Comparison of ENCODE assay signal across 8 cellular contexts in the genomic region with DNA sequence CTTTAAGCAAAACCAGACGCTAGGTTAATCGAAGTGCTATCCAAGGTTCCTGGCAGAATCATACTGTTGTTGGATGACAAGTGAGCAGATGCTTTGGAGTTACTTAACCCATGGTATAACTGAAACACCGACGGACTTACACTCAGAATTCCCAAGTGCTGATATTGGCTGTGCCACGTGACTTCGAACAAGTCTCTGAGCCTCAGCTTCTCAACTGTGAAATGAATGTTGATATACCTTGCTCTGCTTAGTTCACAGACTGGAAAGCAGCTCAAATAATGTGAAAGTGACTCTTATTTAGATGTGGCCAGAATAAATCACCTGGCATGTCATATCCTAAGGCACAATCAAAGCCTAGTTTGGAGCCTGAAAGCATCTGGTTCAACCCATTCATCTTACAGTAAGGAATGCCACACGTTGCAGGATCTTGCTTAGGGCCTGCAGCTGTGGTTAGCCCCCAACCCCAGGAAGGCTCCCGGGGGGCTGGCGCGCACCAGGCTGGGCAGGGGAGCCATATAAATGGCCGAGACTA. TPM values are rescaled to one million over a fixed set of nuclear protein-coding genes. Genes with fewer than 3 reads are reported as not detected.
DNase-seq lines count a peak whose midpoint lies in the region; ATAC-seq and TF ChIP-seq lines count a peak whose summit lies in the region.

No MANE protein-coding gene starts in this region.

- peak overlapping the region; percentile 94 for H3K4me2 ChIP-seq in SU-DHL-6 (ENCODE audit: low read depth, low read length, poor library complexity, severe bottlenecking)

- in situ Hi-C loops in HAP-1 (cut with MboI; ENCODE audit: low sequenced_read_pairs), result no loop called here

- TF ChIP-seq CTCF in SU-DHL-6 (IDR thresholded peaks at IDR 0.05; ENCODE audit: insufficient read depth, low read length, poor library complexity, severe bottlenecking) (no peak), foreskin keratinocyte (conservative IDR thresholded peaks at IDR 0.05) (no peak)

- peak overlapping the region; percentile 82 for H2AFZ ChIP-seq in SU-DHL-6 (ENCODE audit: low read depth, low read length, severe bottlenecking)

- peaks cover 10% of the 10 kb centered on the region for H3F3A ChIP-seq in SU-DHL-6 (ENCODE audit: insufficient read depth)

- H3K9ac ChIP-seq in SU-DHL-6 (ENCODE audit: low read length), result peak overlapping the region; percentile 91
- H3K9ac ChIP-seq in skeletal muscle tissue (ENCODE audit: low read depth in 1 of 3, low read length in 3 of 3), result peak overlapping the region; percentile 92 to 97 (median 93)

- H3K9me2 ChIP-seq in SU-DHL-6 (replicated peaks; ENCODE audit: insufficient read depth, low read length), result no peaks in the 10 kb centered on the region

- DNase-seq in HAP-1 (ENCODE audit: low spot score in 2 of 2), result no peak
- no peak for DNase-seq in foreskin keratinocyte
- no peak for DNase-seq in stimulated activated CD4-positive, alpha-beta T cell treated with anti-CD3 and anti-CD28 coated beads, Interleukin-4, amount 100 ng/mL, for 1 hour
- DNase-seq in NCI-H226, result no peak
- no peak for DNase-seq in globus pallidus (ENCODE audit: low spot score)
- no peak for DNase-seq in iPS-NIHi11 (ENCODE audit: low spot score)

- H3K79me2 ChIP-seq in SU-DHL-6 (ENCODE audit: insufficient read depth, low read length), result peaks cover 49% of the 10 kb centered on the region

- H3K9me3 ChIP-seq in HAP-1 (no peaks in the 10 kb centered on the region), SU-DHL-6 (ENCODE audit: insufficient read depth, low read length) (no peaks in the 10 kb centered on the region), skeletal muscle tissue (ENCODE audit: control insufficient read depth in 3 of 3, low read length in 3 of 3) (no peaks in the 10 kb centered on the region)

- H3K4me1 ChIP-seq in HAP-1, result peaks cover 11% of the 10 kb centered on the region
- H3K4me1 ChIP-seq in foreskin keratinocyte, result peaks cover 15% of the 10 kb centered on the region
- peaks cover 16 to 33% (median 17%) of the 10 kb centered on the region in 3 donors for H3K4me1 ChIP-seq in skeletal muscle tissue (ENCODE audit: control insufficient read depth in 3 of 3, insufficient read depth in 3 of 3, low read length in 3 of 3)

- H3K36me3 ChIP-seq in HAP-1 (replicated peaks) (peaks cover 18% of the 10 kb centered on the region), SU-DHL-6 (ENCODE audit: low read length) (peaks cover 5% of the 10 kb centered on the region; the same call in 1 of the 2 replicates), skeletal muscle tissue (ENCODE audit: control insufficient read depth in 3 of 3, insufficient read depth in 3 of 3, low read length in 3 of 3) (peaks cover 0 to 12% (median 5%) of the 10 kb centered on the region in 3 donors)

- ATAC-seq in foreskin keratinocyte, result no peak

- H3K27me3 ChIP-seq in HAP-1 (ENCODE audit: low read depth), result no peaks in the 10 kb centered on the region
- H3K27me3 ChIP-seq in SU-DHL-6 (ENCODE audit: low read length), result no peaks in the 10 kb centered on the region
- H3K27me3 ChIP-seq in foreskin keratinocyte, result no peaks in the 10 kb centered on the region
- no peaks in the 10 kb centered on the region for H3K27me3 ChIP-seq in skeletal muscle tissue (ENCODE audit: control insufficient read depth in 3 of 3, insufficient read depth in 3 of 3, low read length in 3 of 3)

- H3K27ac ChIP-seq in SU-DHL-6 (ENCODE audit: low read depth, low read length), result no peak overlapping the region
- H3K27ac ChIP-seq in foreskin keratinocyte, result peak overlapping the region; percentile 29
- peak overlapping the region; percentile 77 for H3K27ac ChIP-seq in skeletal muscle tissue (ENCODE audit: low read depth, low read length)

- no peaks in the 10 kb centered on the region for H4K20me1 ChIP-seq in SU-DHL-6 (ENCODE audit: low read depth, low read length)

- peak overlapping the region; percentile 78 for H3K4me3 ChIP-seq in HAP-1
- H3K4me3 ChIP-seq in SU-DHL-6 (ENCODE audit: insufficient read depth, low read length, poor library complexity, severe bottlenecking), result peak overlapping the region; percentile 85
- peak overlapping the region; percentile 91 to 97 (median 96) for H3K4me3 ChIP-seq in skeletal muscle tissue (ENCODE audit: low read length in 3 of 3)

RNA-seq across cellular contexts. Expression of a gene that starts 0.8 kb away (rescaled TPM):
- total RNA-seq in foreskin keratinocyte (25.3 and 31.7 TPM in 2 replicates), skeletal muscle tissue (18.8 TPM)
- 6.1 and 9.0 TPM in 2 replicates for polyA plus RNA-seq in foreskin keratinocyte

RNA-seq across cellular contexts. Expression of a gene that starts 3.6 kb away (rescaled TPM):
- 43.8 and 46.3 TPM in 2 replicates for total RNA-seq in foreskin keratinocyte
- 91.3 and 98.1 TPM in 2 replicates for polyA plus RNA-seq in foreskin keratinocyte
- total RNA-seq in skeletal muscle tissue, result 12.5 TPM
